ENCODE assay signal across 14 cellular contexts in the genomic region with DNA sequence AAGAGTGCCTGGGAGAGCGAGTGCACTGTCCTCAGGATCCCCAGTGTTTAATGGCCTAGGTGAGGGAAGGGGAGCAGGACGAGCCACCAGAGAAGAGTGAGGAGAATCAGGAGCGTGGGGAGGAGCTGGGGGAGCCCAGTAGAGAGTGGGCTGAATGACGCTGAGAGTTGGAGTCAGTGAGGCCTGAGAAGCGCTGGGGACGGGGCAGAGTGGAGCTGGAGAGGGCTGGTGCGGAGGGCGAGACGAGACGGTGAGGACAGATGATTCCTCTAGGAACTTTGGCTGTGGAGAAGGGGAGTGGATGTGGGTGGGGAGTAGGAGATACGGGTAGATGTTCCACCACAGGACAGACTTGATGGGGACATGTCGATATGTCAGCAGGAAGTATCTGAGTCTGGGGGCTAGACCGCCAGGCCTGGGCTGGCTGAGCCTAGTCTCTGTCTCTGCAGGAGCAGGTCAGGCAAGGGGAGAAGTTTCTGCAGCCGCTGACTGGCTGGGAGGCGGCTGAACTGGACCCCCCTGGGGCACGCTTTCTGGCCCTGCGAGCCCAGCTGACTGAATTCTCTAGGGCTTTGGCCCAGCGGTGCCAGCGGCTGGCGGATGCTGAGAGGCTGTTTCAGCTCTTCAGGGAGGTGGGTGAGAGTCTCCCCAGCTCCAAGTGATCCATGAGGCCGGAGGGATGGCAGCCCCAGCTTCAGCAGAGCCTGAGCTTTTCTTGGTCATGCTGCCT. TPM values are rescaled to one million over a fixed set of nuclear protein-coding genes. Genes with fewer than 3 reads are reported as not detected.
"Had no signal": no experiment of that assay in that cellular context is flagged by ENCODE, and none has a peak within 500 bp of the region (broad histone marks: within the 10 kb centered on the region; RNA-seq: fewer than 3 reads in every experiment).

No MANE protein-coding gene starts in this region.

- H3K4me3 Mint-ChIP-seq: brain, neural crest cell, WTC11 had no signal

- H3K4me3 ChIP-seq: skin epidermis, tibial artery, uterus had no signal

- H3K27ac ChIP-seq: skin epidermis, tibial artery, uterus had no signal

- H3K27ac Mint-ChIP-seq: activated T-helper 2 cell treated with anti-CD3 and anti-CD28 coated beads, Interferon-gamma antibody, Interleukin-2, Interleukin-4, amounts not matched to agents 10 μg/mL and 5 μg/mL and 100 μg/mL, durations not matched to agents 14 hours and 24 hours and 36 hours; WTC11 had no signal

- H3K4me1 Mint-ChIP-seq: brain, neural crest cell, WTC11 had no signal

- H3K9me3 ChIP-seq: tibial artery, uterus had no signal

- H3K36me3 ChIP-seq: uterus had no signal

- DNase-seq: activated CD4-positive, alpha-beta T cell treated with anti-CD3 and anti-CD28 coated beads for 48 hours; activated naive CD4-positive, alpha-beta T cell treated with anti-CD3 and anti-CD28 coated beads, Interleukin-2, amount 50 U/mL, for 16 hours; hippocampal formation; tibial artery; uterus had no signal

- H3K4me1 ChIP-seq: uterus had no signal

- H3K9me3 Mint-ChIP-seq: activated T-helper 2 cell treated with anti-CD3 and anti-CD28 coated beads, Interferon-gamma antibody, Interleukin-2, Interleukin-4, amounts not matched to agents 10 μg/mL and 5 μg/mL and 100 μg/mL, durations not matched to agents 14 hours and 24 hours and 36 hours; brain; neural crest cell; WTC11 had no signal

- H3K27me3 ChIP-seq: tibial artery, uterus had no signal

- H3K36me3 Mint-ChIP-seq: brain, WTC11 had no signal

RNA-seq across cellular contexts. Expression of gene SLC9A5, which starts 35.2 kb away (rescaled TPM):
- total RNA-seq: kidney epithelial cell had no signal

RNA-seq across cellular contexts. Expression of gene KCTD19, which starts 42.5 kb away (rescaled TPM):
- total RNA-seq: esophagus mucosa, left ventricle myocardium superior, mesenteric fat pad had no signal

RNA-seq across cellular contexts. Expression of gene LRRC36, which starts 42.6 kb away (rescaled TPM):
- total RNA-seq: esophagus mucosa, left ventricle myocardium superior had no signal
